ENCODE assay signal across 1 cellular context in the genomic region with DNA sequence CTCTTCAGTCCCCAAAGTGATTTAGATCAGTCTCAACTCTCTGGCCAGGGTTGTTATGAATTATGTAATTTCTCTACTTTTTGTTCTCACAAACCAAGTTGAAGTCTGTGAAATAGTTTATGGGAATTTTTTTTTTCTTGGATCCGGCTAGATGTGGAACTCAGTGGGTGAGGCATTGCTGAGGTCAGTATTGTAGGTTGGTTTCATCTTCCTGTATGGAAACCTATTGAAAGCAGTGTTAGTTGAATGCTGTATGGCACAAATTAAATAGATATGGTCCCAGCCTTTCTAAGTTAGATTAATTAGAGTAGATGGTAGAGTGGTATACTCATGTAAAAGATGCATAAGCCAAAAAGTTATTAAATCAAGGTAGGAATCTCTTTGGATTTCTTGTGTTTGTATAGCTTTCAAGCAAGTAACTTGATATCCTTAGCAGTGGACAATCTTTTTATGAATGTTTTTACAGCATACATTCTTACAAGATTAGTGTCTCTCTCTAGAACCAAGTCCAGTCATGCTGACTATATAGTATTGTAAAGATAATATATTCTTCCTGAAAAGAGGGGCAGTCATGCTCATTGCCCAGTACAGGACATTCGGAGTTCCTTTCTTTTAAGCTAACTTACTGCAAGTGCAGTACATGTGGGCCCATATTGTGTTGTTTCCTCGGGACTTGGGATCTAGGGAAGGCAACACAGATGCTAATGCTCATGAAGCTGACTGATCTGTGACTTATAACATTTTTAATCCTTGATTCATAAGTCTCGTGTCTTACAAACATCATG.
TF ChIP-seq lines count a peak whose summit lies in the region.

No MANE protein-coding gene starts in this region.

TF ChIP-seq in SK-N-SH treated with all-trans-retinoic acid at 6 μM for 48 hours, 23 proteins besides CTCF, POLR2A, EP300 and RAD21 (continued from another document):
- no peak for TF ChIP-seq CSRNP3 (CRISPR knock-in tag; IDR thresholded peaks at IDR 0.05)
- no peak for TF ChIP-seq TOX (CRISPR knock-in tag; IDR thresholded peaks at IDR 0.05; ENCODE audit: borderline replicate concordance)
- TF ChIP-seq ESRRG (CRISPR knock-in tag; IDR thresholded peaks at IDR 0.05): no peak
- TF ChIP-seq, protein P1, sequence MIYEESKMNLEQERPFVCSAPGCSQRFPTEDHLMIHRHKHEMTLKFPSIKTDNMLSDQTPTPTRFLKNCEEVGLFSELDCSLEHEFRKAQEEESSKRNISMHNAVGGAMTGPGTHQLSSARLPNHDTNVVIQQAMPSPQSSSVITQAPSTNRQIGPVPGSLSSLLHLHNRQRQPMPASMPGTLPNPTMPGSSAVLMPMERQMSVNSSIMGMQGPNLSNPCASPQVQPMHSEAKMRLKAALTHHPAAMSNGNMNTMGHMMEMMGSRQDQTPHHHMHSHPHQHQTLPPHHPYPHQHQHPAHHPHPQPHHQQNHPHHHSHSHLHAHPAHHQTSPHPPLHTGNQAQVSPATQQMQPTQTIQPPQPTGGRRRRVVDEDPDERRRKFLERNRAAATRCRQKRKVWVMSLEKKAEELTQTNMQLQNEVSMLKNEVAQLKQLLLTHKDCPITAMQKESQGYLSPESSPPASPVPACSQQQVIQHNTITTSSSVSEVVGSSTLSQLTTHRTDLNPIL (CRISPR knock-in tag; IDR thresholded peaks at IDR 0.05; ENCODE audit: low read depth): no peak
- TF ChIP-seq, protein P2, sequence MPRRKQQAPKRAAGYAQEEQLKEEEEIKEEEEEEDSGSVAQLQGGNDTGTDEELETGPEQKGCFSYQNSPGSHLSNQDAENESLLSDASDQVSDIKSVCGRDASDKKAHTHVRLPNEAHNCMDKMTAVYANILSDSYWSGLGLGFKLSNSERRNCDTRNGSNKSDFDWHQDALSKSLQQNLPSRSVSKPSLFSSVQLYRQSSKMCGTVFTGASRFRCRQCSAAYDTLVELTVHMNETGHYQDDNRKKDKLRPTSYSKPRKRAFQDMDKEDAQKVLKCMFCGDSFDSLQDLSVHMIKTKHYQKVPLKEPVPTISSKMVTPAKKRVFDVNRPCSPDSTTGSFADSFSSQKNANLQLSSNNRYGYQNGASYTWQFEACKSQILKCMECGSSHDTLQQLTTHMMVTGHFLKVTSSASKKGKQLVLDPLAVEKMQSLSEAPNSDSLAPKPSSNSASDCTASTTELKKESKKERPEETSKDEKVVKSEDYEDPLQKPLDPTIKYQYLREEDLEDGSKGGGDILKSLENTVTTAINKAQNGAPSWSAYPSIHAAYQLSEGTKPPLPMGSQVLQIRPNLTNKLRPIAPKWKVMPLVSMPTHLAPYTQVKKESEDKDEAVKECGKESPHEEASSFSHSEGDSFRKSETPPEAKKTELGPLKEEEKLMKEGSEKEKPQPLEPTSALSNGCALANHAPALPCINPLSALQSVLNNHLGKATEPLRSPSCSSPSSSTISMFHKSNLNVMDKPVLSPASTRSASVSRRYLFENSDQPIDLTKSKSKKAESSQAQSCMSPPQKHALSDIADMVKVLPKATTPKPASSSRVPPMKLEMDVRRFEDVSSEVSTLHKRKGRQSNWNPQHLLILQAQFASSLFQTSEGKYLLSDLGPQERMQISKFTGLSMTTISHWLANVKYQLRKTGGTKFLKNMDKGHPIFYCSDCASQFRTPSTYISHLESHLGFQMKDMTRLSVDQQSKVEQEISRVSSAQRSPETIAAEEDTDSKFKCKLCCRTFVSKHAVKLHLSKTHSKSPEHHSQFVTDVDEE (CRISPR knock-in tag; IDR thresholded peaks at IDR 0.05): no peak
- no peak for TF ChIP-seq PPARA (CRISPR knock-in tag; IDR thresholded peaks at IDR 0.05; ENCODE audit: borderline replicate concordance)
TF ChIP-seq in SK-N-SH treated with all-trans-retinoic acid at 6 μM for 48 hours: peak in this region for 0.
